In genomic region chr2:224908820-224909219, GRCh38 we compare ENCODE assay signal across 20 cellular contexts.
DNase-seq lines count a peak whose midpoint lies in the region; ATAC-seq and TF ChIP-seq lines count a peak whose summit lies in the region.
"Had no signal": no experiment of that assay in that cellular context is flagged by ENCODE, and none has a peak within 500 bp of the region (broad histone marks: within the 10 kb centered on the region; RNA-seq: fewer than 3 reads in every experiment).

No MANE protein-coding gene starts in this region.

- POLR2A ChIA-PET in activated B cell treated with CpG ODN at 0.5 μM for 24 hours (lab: Charles Lee) = no interaction called here

- H3K4me1 ChIP-seq in SJCRH30 = no peaks in the 10 kb centered on the region
- H3K4me1 ChIP-seq: Caco-2, HAP-1 had no signal

- no peak for ATAC-seq in activated T-cell treated with anti-CD3 and anti-CD28 coated beads, Interleukin-2, amount 50 U/mL, for 72 hours (replicated peaks in 1 of 2)
- no peak for ATAC-seq in activated B cell treated with CpG ODN at 0.5 μM for 24 hours (ENCODE audit: low read depth)
- no peak for ATAC-seq in stimulated activated memory B cell treated with anti-CD40 and anti-IgM and Interleukin-4, amounts not matched to agents 10 μg/mL and 1 μg/mL and 100 μg/mL, for 72 hours

- H3K4me3 Mint-ChIP-seq in activated T-cell treated with anti-CD3 and anti-CD28 coated beads, Interleukin-2, amount 50 U/mL, for 72 hours = no peak overlapping the region
- H3K4me3 Mint-ChIP-seq in activated B cell treated with CpG ODN at 0.5 μM for 24 hours = no peak overlapping the region
- H3K4me3 Mint-ChIP-seq in immature natural killer cell = no peak overlapping the region
- H3K4me3 Mint-ChIP-seq in stimulated activated memory B cell treated with anti-CD40 and anti-IgM and Interleukin-4, amounts not matched to agents 10 μg/mL and 1 μg/mL and 100 μg/mL, for 72 hours = no peak overlapping the region
- no peak overlapping the region for H3K4me3 Mint-ChIP-seq in nephron progenitor cell
- H3K4me3 Mint-ChIP-seq: mesothelial cell of epicardium had no signal

- TF ChIP-seq CTCF in activated B cell treated with CpG ODN at 0.5 μM for 24 hours (IDR thresholded peaks at IDR 0.05) (no peak), nephron progenitor cell (IDR thresholded peaks at IDR 0.05) (no peak)

- DNase-seq in activated T-cell treated with anti-CD3 and anti-CD28 coated beads, Interleukin-2, amount 50 U/mL, for 72 hours = no peak
- no peak for DNase-seq in activated T-cell treated with anti-CD3 and anti-CD28 coated beads, Interleukin-2, amount 50 U/mL, for 1 hour
- DNase-seq in activated B cell treated with CpG ODN at 0.5 μM for 24 hours = no peak
- no peak for DNase-seq in immature natural killer cell
- no peak for DNase-seq in foreskin melanocyte
- DNase-seq in nephron progenitor cell = no peak
- DNase-seq in SJCRH30 = no peak
- DNase-seq: activated CD4-positive, CD25-positive, alpha-beta regulatory T cell; Caco-2; hypothalamus; kidney glomerular epithelial cell; NCI-H1436; ovary; SHP77; sigmoid colon; T-helper 2 cell had no signal

- H3K4me3 ChIP-seq in SJCRH30 = no peak overlapping the region
- H3K4me3 ChIP-seq: cardiac muscle cell, HAP-1, ovary, sigmoid colon had no signal

- H3K27me3 ChIP-seq in SJCRH30 = no peaks in the 10 kb centered on the region
- H3K27me3 ChIP-seq: cardiac muscle cell, ovary, sigmoid colon had no signal

- H3K4me1 Mint-ChIP-seq in activated T-cell treated with anti-CD3 and anti-CD28 coated beads, Interleukin-2, amount 50 U/mL, for 72 hours (ENCODE audit: low read depth) = peaks cover 83% of the 10 kb centered on the region
- H3K4me1 Mint-ChIP-seq in activated B cell treated with CpG ODN at 0.5 μM for 24 hours = peaks cover 48% of the 10 kb centered on the region
- peaks cover 46 to 83% of the 10 kb centered on the region in 2 donors for H3K4me1 Mint-ChIP-seq in immature natural killer cell
- peaks cover 62% of the 10 kb centered on the region for H3K4me1 Mint-ChIP-seq in stimulated activated memory B cell treated with anti-CD40 and anti-IgM and Interleukin-4, amounts not matched to agents 10 μg/mL and 1 μg/mL and 100 μg/mL, for 72 hours
- H3K4me1 Mint-ChIP-seq in nephron progenitor cell = peaks cover 8% of the 10 kb centered on the region

- CTCF ChIA-PET in activated B cell treated with CpG ODN at 0.5 μM for 24 hours (lab: Charles Lee) = interaction anchor here (0.7 kb wide), 1 partner anchor 93 kb away, joined by 3 read pairs; no protein-coding TSS in a partner anchor

- peaks cover 0 to 1% of the 10 kb centered on the region in 2 donors for H3K9me3 Mint-ChIP-seq in activated T-cell treated with anti-CD3 and anti-CD28 coated beads, Interleukin-2, amount 50 U/mL, for 72 hours
- H3K9me3 Mint-ChIP-seq in activated B cell treated with CpG ODN at 0.5 μM for 24 hours (no peaks in the 10 kb centered on the region), immature natural killer cell (no peaks in the 10 kb centered on the region), nephron progenitor cell (peaks cover 3% of the 10 kb centered on the region)
- H3K9me3 Mint-ChIP-seq in stimulated activated memory B cell treated with anti-CD40 and anti-IgM and Interleukin-4, amounts not matched to agents 10 μg/mL and 1 μg/mL and 100 μg/mL, for 72 hours = no peaks in the 10 kb centered on the region

- intact Hi-C loops in activated B cell treated with CpG ODN at 0.5 μM for 24 hours (cut with micrococcal nuclease) = no loop called here

- peak overlapping the region; percentile 86 for H3K27ac Mint-ChIP-seq in activated T-cell treated with anti-CD3 and anti-CD28 coated beads, Interleukin-2, amount 50 U/mL, for 72 hours
- H3K27ac Mint-ChIP-seq in activated B cell treated with CpG ODN at 0.5 μM for 24 hours = peak overlapping the region; percentile 50
- peak overlapping the region in 5 of 6 donors; percentile 36 to 71 (median 47) for H3K27ac Mint-ChIP-seq in immature natural killer cell
- H3K27ac Mint-ChIP-seq in stimulated activated memory B cell treated with anti-CD40 and anti-IgM and Interleukin-4, amounts not matched to agents 10 μg/mL and 1 μg/mL and 100 μg/mL, for 72 hours = peak overlapping the region; percentile 91
- no peak overlapping the region for H3K27ac Mint-ChIP-seq in nephron progenitor cell
- H3K27ac Mint-ChIP-seq: mesothelial cell of epicardium had no signal

- no peaks in the 10 kb centered on the region for H3K9me3 ChIP-seq in SJCRH30 (replicated peaks)
- H3K9me3 ChIP-seq: Caco-2, HAP-1, ovary, sigmoid colon had no signal

- H3K27me3 Mint-ChIP-seq in activated T-cell treated with anti-CD3 and anti-CD28 coated beads, Interleukin-2, amount 50 U/mL, for 72 hours (ENCODE audit: low read depth) = no peaks in the 10 kb centered on the region
- H3K27me3 Mint-ChIP-seq in activated B cell treated with CpG ODN at 0.5 μM for 24 hours (no peaks in the 10 kb centered on the region), immature natural killer cell (ENCODE audit: low read depth in 3 of 3) (peaks cover 0 to 3% (median 0%) of the 10 kb centered on the region in 3 donors), nephron progenitor cell (ENCODE audit: low read depth, poor library complexity) (no peaks in the 10 kb centered on the region)
- H3K27me3 Mint-ChIP-seq in stimulated activated memory B cell treated with anti-CD40 and anti-IgM and Interleukin-4, amounts not matched to agents 10 μg/mL and 1 μg/mL and 100 μg/mL, for 72 hours = no peaks in the 10 kb centered on the region

- H3K36me3 Mint-ChIP-seq in activated T-cell treated with anti-CD3 and anti-CD28 coated beads, Interleukin-2, amount 50 U/mL, for 72 hours (ENCODE audit: insufficient read depth in 2 of 2) = peaks cover 14 to 33% of the 10 kb centered on the region in 2 donors
- H3K36me3 Mint-ChIP-seq in activated B cell treated with CpG ODN at 0.5 μM for 24 hours (ENCODE audit: low read depth) = peaks cover 50% of the 10 kb centered on the region
- H3K36me3 Mint-ChIP-seq in immature natural killer cell = peaks cover 15 to 21% (median 17%) of the 10 kb centered on the region in 3 donors
- peaks cover 53% of the 10 kb centered on the region for H3K36me3 Mint-ChIP-seq in stimulated activated memory B cell treated with anti-CD40 and anti-IgM and Interleukin-4, amounts not matched to agents 10 μg/mL and 1 μg/mL and 100 μg/mL, for 72 hours
- no peaks in the 10 kb centered on the region for H3K36me3 Mint-ChIP-seq in nephron progenitor cell (ENCODE audit: low read depth)
- H3K36me3 Mint-ChIP-seq: mesothelial cell of epicardium had no signal

- H3K27ac ChIP-seq in SJCRH30 = no peak overlapping the region
- H3K27ac ChIP-seq: cardiac muscle cell had no signal

- H3K36me3 ChIP-seq in SJCRH30 = no peaks in the 10 kb centered on the region
- H3K36me3 ChIP-seq: cardiac muscle cell, HAP-1, ovary, sigmoid colon had no signal
